Comparison of ENCODE assay signal across 23 cellular contexts in the genomic region with DNA sequence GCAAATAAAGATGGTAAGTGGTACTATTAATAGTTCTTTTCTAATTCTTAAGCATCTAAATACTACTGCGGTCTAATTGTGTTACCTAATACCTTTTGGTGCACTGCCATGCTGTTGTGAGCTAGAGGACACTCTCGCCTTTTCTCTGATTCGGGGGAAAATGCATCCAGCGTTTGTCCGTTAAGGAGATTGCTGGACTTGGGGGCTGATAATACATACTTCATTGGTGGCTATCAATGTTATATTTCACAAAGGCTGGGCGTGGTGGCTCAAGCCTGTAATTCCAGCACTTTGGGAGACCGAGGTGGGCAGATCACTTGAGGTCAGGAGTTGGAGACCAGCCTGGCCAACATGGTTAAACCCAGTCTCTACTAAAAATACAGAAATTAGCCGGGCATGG.
"Had no signal": no experiment of that assay in that cellular context is flagged by ENCODE, and none has a peak within 500 bp of the region (broad histone marks: within the 10 kb centered on the region; RNA-seq: fewer than 3 reads in every experiment).

No MANE protein-coding gene starts in this region.

- ATAC-seq: naive thymus-derived CD4-positive, alpha-beta T cell; pancreas; right lobe of liver; stimulated activated naive CD8-positive, alpha-beta T cell treated with anti-CD3 and anti-CD28 coated beads, Interleukin-15, amount 100 ng/mL, for 72 hours had no signal

- H3K4me3 Mint-ChIP-seq: dendritic cell treated with granulocyte-macrophage colony-stimulating factor and Interleukin-4, amounts not matched to agents 40 ng/mL and 50 ng/mL, for 4 days; immature natural killer cell; naive thymus-derived CD4-positive, alpha-beta T cell; nephron; neural progenitor cell; stimulated activated naive CD8-positive, alpha-beta T cell treated with anti-CD3 and anti-CD28 coated beads, Interleukin-15, amount 100 ng/mL, for 72 hours had no signal

- H3K36me3 Mint-ChIP-seq: immature natural killer cell; naive thymus-derived CD4-positive, alpha-beta T cell; neural progenitor cell had no signal

- H3K27ac Mint-ChIP-seq: dendritic cell treated with granulocyte-macrophage colony-stimulating factor and Interleukin-4, amounts not matched to agents 40 ng/mL and 50 ng/mL, for 4 days; immature natural killer cell; naive thymus-derived CD4-positive, alpha-beta T cell; nephron; neural progenitor cell; stimulated activated naive CD8-positive, alpha-beta T cell treated with anti-CD3 and anti-CD28 coated beads, Interleukin-15, amount 100 ng/mL, for 72 hours had no signal

- H3K4me1 Mint-ChIP-seq: immature natural killer cell; naive thymus-derived CD4-positive, alpha-beta T cell had no signal

- H3K4me3 ChIP-seq: neural progenitor cell, pancreas, right lobe of liver, smooth muscle cell, suprapubic skin, transverse colon had no signal

- H3K4me1 ChIP-seq: pancreas, right lobe of liver, suprapubic skin had no signal

- H3K4me2 ChIP-seq: neural progenitor cell, smooth muscle cell had no signal

- H3K9me3 Mint-ChIP-seq: dendritic cell treated with granulocyte-macrophage colony-stimulating factor and Interleukin-4, amounts not matched to agents 40 ng/mL and 50 ng/mL, for 4 days; immature natural killer cell; naive thymus-derived CD4-positive, alpha-beta T cell; neural progenitor cell; stimulated activated naive CD8-positive, alpha-beta T cell treated with anti-CD3 and anti-CD28 coated beads, Interleukin-15, amount 100 ng/mL, for 72 hours had no signal

- H3K9me3 ChIP-seq: pancreas, right lobe of liver, suprapubic skin, transverse colon had no signal

- H3K27me3 ChIP-seq: neural progenitor cell, pancreas, right lobe of liver, suprapubic skin had no signal

- H3K9ac ChIP-seq: neural progenitor cell had no signal

- DNase-seq: central memory CD4-positive, alpha-beta T cell; effector memory CD4-positive, alpha-beta T cell; hypothalamus; immature natural killer cell; mesenchymal stem cell; midbrain; naive thymus-derived CD4-positive, alpha-beta T cell; nucleus accumbens; pancreas; retina; right lobe of liver; stimulated activated CD4-positive, alpha-beta T cell treated with anti-CD3 and anti-CD28 coated beads, Interleukin-12 subunit alpha, Interleukin-12 subunit beta, amount 100 ng/mL, for 4 hours; stimulated activated CD4-positive, alpha-beta T cell treated with anti-CD3 and anti-CD28 coated beads, Interleukin-1b, Interleukin-23, amount 100 ng/mL, for 48 hours; stimulated activated CD4-positive, alpha-beta T cell treated with anti-CD3 and anti-CD28 coated beads, Interleukin-4, amount 100 ng/mL, for 1 hour; stimulated activated CD8-positive, alpha-beta memory T cell treated with anti-CD3 and anti-CD28 coated beads, Interleukin-4, amount 100 ng/mL, for 48 hours; stimulated activated naive CD4-positive, alpha-beta T cell; stimulated activated naive CD8-positive, alpha-beta T cell treated with anti-CD3 and anti-CD28 coated beads, Interleukin-15, amount 100 ng/mL, for 72 hours; transverse colon had no signal

- H2AFZ ChIP-seq: neural progenitor cell had no signal

- H3K27ac ChIP-seq: neural progenitor cell, pancreas, right lobe of liver, suprapubic skin, transverse colon had no signal

- H3K36me3 ChIP-seq: neural progenitor cell, pancreas, right lobe of liver, suprapubic skin, transverse colon had no signal
